In genomic region chr13:41780736-41781708, GRCh38 we compare ENCODE assay signal across 11 cellular contexts.
DNase-seq lines count a peak whose midpoint lies in the region; ATAC-seq lines count a peak whose summit lies in the region.
"Had no signal": no experiment of that assay in that cellular context is flagged by ENCODE, and none has a peak within 500 bp of the region (broad histone marks: within the 10 kb centered on the region; RNA-seq: fewer than 3 reads in every experiment).

No MANE protein-coding gene starts in this region.

- no peaks in the 10 kb centered on the region for H3K9me3 Mint-ChIP-seq in activated CD4-positive, alpha-beta memory T cell treated with anti-CD3 and anti-CD28 coated beads for 36 hours
- H3K9me3 Mint-ChIP-seq in activated T-helper 17 cell treated with anti-CD3 and anti-CD28 coated beads, Interleukin-2, amount 50 U/mL, for 72 hours, result no peaks in the 10 kb centered on the region
- H3K9me3 Mint-ChIP-seq: activated naive CD4-positive, alpha-beta T cell treated with anti-CD3 and anti-CD28 coated beads, Interleukin-2, amount 50 U/mL, for 72 hours had no signal

- peak; percentile 14 for ATAC-seq in left lobe of liver
- no peak for ATAC-seq in HG03439 (IDR thresholded peaks at IDR 0.05; ENCODE audit: unreplicated experiment)
- ATAC-seq in activated T-helper 17 cell treated with anti-CD3 and anti-CD28 coated beads, Interleukin-2, amount 50 U/mL, for 72 hours (replicated peaks), result no peak
- ATAC-seq in GM19397 (IDR thresholded peaks at IDR 0.05; ENCODE audit: unreplicated experiment), result no peak
- ATAC-seq: activated naive CD4-positive, alpha-beta T cell treated with anti-CD3 and anti-CD28 coated beads, Interleukin-2, amount 50 U/mL, for 72 hours; Panc1 had no signal

- H3K4me1 Mint-ChIP-seq in activated CD4-positive, alpha-beta memory T cell treated with anti-CD3 and anti-CD28 coated beads for 36 hours (ENCODE audit: low read depth), result no peaks in the 10 kb centered on the region
- peaks cover 5% of the 10 kb centered on the region for H3K4me1 Mint-ChIP-seq in activated T-helper 17 cell treated with anti-CD3 and anti-CD28 coated beads, Interleukin-2, amount 50 U/mL, for 72 hours

- no peaks in the 10 kb centered on the region for H3K27me3 Mint-ChIP-seq in activated CD4-positive, alpha-beta memory T cell treated with anti-CD3 and anti-CD28 coated beads for 36 hours
- no peaks in the 10 kb centered on the region for H3K27me3 Mint-ChIP-seq in activated T-helper 17 cell treated with anti-CD3 and anti-CD28 coated beads, Interleukin-2, amount 50 U/mL, for 72 hours

- no peak overlapping the region for H3K27ac Mint-ChIP-seq in activated CD4-positive, alpha-beta memory T cell treated with anti-CD3 and anti-CD28 coated beads for 36 hours
- H3K27ac Mint-ChIP-seq in activated T-helper 17 cell treated with anti-CD3 and anti-CD28 coated beads, Interleukin-2, amount 50 U/mL, for 72 hours, result no peak overlapping the region
- H3K27ac Mint-ChIP-seq: activated naive CD4-positive, alpha-beta T cell treated with anti-CD3 and anti-CD28 coated beads, Interleukin-2, amount 50 U/mL, for 72 hours had no signal

- POLR2A ChIA-PET in activated CD4-positive, alpha-beta memory T cell treated with anti-CD3 and anti-CD28 coated beads for 36 hours (lab: Charles Lee), result no interaction called here

- H3K36me3 Mint-ChIP-seq in activated CD4-positive, alpha-beta memory T cell treated with anti-CD3 and anti-CD28 coated beads for 36 hours, result peaks cover 1% of the 10 kb centered on the region
- peaks cover 7% of the 10 kb centered on the region for H3K36me3 Mint-ChIP-seq in activated T-helper 17 cell treated with anti-CD3 and anti-CD28 coated beads, Interleukin-2, amount 50 U/mL, for 72 hours (ENCODE audit: low read depth)
- H3K36me3 Mint-ChIP-seq: activated naive CD4-positive, alpha-beta T cell treated with anti-CD3 and anti-CD28 coated beads, Interleukin-2, amount 50 U/mL, for 72 hours had no signal

- no peak overlapping the region for H3K4me3 Mint-ChIP-seq in activated CD4-positive, alpha-beta memory T cell treated with anti-CD3 and anti-CD28 coated beads for 36 hours
- no peak overlapping the region for H3K4me3 Mint-ChIP-seq in activated T-helper 17 cell treated with anti-CD3 and anti-CD28 coated beads, Interleukin-2, amount 50 U/mL, for 72 hours

- CTCF ChIA-PET in activated CD4-positive, alpha-beta memory T cell treated with anti-CD3 and anti-CD28 coated beads for 36 hours (lab: Charles Lee), result no interaction called here

- intact Hi-C loops in activated CD4-positive, alpha-beta memory T cell treated with anti-CD3 and anti-CD28 coated beads for 36 hours (cut with micrococcal nuclease), result no loop called here

- DNase-seq in AG08396 (ENCODE audit: low spot score), result peak; percentile 55
- DNase-seq in LoVo (ENCODE audit: low spot score), result peak; percentile 21
- DNase-seq in dermis blood vessel endothelial cell, result peak; percentile 9
- DNase-seq in left lobe of liver (ENCODE audit: low spot score), result no peak
- DNase-seq in activated CD4-positive, alpha-beta memory T cell treated with anti-CD3 and anti-CD28 coated beads for 36 hours, result no peak
- DNase-seq: NCI-H1930 had no signal

Comparison
In these comparisons a context has a peak if more than half of its experiments do, and no peak if none do; other contexts are left out.
1. DNase-seq: peak in AG08396 (single experiment), LoVo (single experiment) and dermis blood vessel endothelial cell (single experiment); none in left lobe of liver (single experiment) and activated CD4-positive, alpha-beta memory T cell treated with anti-CD3 and anti-CD28 coated beads for 36 hours (single experiment).